Comparison of ENCODE assay signal across 8 cellular contexts in the genomic region with DNA sequence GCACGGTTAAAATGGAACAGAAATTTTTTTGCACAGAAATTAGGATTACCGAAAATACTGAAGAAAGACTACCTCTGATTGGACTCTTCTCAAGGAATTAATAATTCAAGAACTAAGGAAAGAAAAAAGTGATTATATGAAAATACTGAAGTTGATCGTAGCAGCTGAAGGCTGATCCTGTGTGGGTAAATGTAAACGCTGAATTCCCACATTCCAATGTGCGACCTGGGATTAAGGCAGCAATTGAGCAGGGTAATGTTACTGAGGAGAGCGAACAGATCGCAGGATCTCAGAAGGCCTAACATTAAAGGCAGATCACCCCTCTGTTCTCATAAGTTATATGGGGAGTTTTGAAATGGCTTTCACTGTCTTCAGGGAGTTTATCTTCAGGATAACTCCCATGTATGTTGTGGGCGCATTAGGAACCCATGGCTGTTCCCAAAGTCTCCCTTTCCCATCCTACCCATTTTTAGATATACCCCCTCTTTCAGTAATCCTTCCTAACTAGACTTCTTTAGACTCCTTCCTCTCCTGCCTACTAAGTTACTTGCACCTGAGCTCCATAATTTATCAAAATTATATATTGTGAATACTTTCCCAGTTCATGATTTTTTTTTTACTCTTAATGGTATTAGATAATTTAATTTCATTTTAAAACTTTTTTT. TPM values are rescaled to one million over a fixed set of nuclear protein-coding genes. Genes with fewer than 3 reads are reported as not detected.
A peak's percentile ranks its signal among the peaks of the same experiment; 100 is the strongest.
DNase-seq lines count a peak whose midpoint lies in the region; ATAC-seq and TF ChIP-seq lines count a peak whose summit lies in the region.

No MANE protein-coding gene starts in this region.

- no peaks in the 10 kb centered on the region for H3K27me3 ChIP-seq in Caco-2 (replicated peaks; ENCODE audit: control insufficient read depth, insufficient read depth, low read length)

- H3K4me3 Mint-ChIP-seq in Caco-2 (ENCODE audit: unreplicated experiment) (peak overlapping the region; percentile 92), chondrocyte (ENCODE audit: unreplicated experiment) (peak overlapping the region; percentile 85), nephron (peak overlapping the region; percentile 96 to 98 (median 97))

- no peak for ATAC-seq in HG03095 (IDR thresholded peaks at IDR 0.05; ENCODE audit: unreplicated experiment)
- ATAC-seq in HG03354 (IDR thresholded peaks at IDR 0.05; ENCODE audit: poor library complexity, severe bottlenecking, unreplicated experiment), result no peak

- peak overlapping the region; percentile 51 for H3K4me3 ChIP-seq in Caco-2 (ENCODE audit: low read depth, low read length)

- no peaks in the 10 kb centered on the region for H3K27me3 Mint-ChIP-seq in Caco-2 (ENCODE audit: insufficient read depth, unreplicated experiment)
- no peaks in the 10 kb centered on the region for H3K27me3 Mint-ChIP-seq in chondrocyte (ENCODE audit: low read depth)
- no peaks in the 10 kb centered on the region for H3K27me3 Mint-ChIP-seq in nephron (ENCODE audit: low read depth)

- DNase-seq in Caco-2 (no peak), M059J (ENCODE audit: low read depth) (peak; percentile 31), chondrocyte (ENCODE audit: low spot score) (no peak), CD1c-positive myeloid dendritic cell (ENCODE audit: extremely low spot score) (no peak)
- no peak for DNase-seq in activated CD4-positive, alpha-beta T cell treated with anti-CD3 and anti-CD28 coated beads, Interleukin-2, amount 50 U/mL, for 4 hours

- peaks cover 19% of the 10 kb centered on the region for H3K36me3 Mint-ChIP-seq in Caco-2 (ENCODE audit: insufficient read depth, unreplicated experiment)
- H3K36me3 Mint-ChIP-seq in chondrocyte (ENCODE audit: low read depth), result peaks cover 4% of the 10 kb centered on the region
- H3K36me3 Mint-ChIP-seq in nephron (ENCODE audit: low read depth), result peaks cover 48% of the 10 kb centered on the region

- CTCF ChIA-PET in Caco-2 (lab: Charles Lee), result interaction anchor here (1.2 to 1.7 kb wide), 4 partner anchors 21 to 80 kb away, joined by 6 to 11 read pairs (median 8); no protein-coding TSS in a partner anchor

- H3K9me3 ChIP-seq in Caco-2, result no peaks in the 10 kb centered on the region

- POLR2A ChIA-PET in Caco-2 (lab: Charles Lee), result interaction anchor here (1.6 to 2.3 kb wide), 2 partner anchors 16 to 79 kb away, joined by 7 to 15 read pairs; no protein-coding TSS in a partner anchor

- no TSS peak for BruUV-seq in Caco-2 (replicated peaks; lab: Mats Ljungman, UMichigan)

- TF ChIP-seq CTCF in Caco-2 (IDR thresholded peaks at IDR 0.05; ENCODE audit: insufficient read depth in 1 of 2, low read depth in 1 of 2, low read length in 1 of 2, severe bottlenecking in 1 of 2, unreplicated experiment in 1 of 2) (no peak), chondrocyte (IDR thresholded peaks at IDR 0.05) (no peak), nephron (IDR thresholded peaks at IDR 0.05; ENCODE audit: unreplicated experiment in 3 of 3) (no peak)

- peak overlapping the region; percentile 74 for H3K27ac Mint-ChIP-seq in Caco-2 (ENCODE audit: unreplicated experiment)
- peak overlapping the region; percentile 85 for H3K27ac Mint-ChIP-seq in chondrocyte (ENCODE audit: unreplicated experiment)
- peak overlapping the region; percentile 75 to 99 (median 98) for H3K27ac Mint-ChIP-seq in nephron

- peaks cover 9% of the 10 kb centered on the region for H3K9me3 Mint-ChIP-seq in Caco-2 (ENCODE audit: unreplicated experiment)
- peaks cover 8% of the 10 kb centered on the region for H3K9me3 Mint-ChIP-seq in chondrocyte (ENCODE audit: low read depth)
- peaks cover 7% of the 10 kb centered on the region for H3K9me3 Mint-ChIP-seq in nephron

- intact Hi-C loops in Caco-2 (cut with micrococcal nuclease; ENCODE audit: unreplicated experiment), result loop anchor here (1.0 to 2.0 kb wide), 2 partner anchors 19 to 73 kb away; no protein-coding TSS in a partner anchor

- H3K4me1 ChIP-seq in Caco-2, result peaks cover 13% of the 10 kb centered on the region; the same call in 1 of the 2 replicates

- H3K4me1 Mint-ChIP-seq in Caco-2 (ENCODE audit: low read depth, unreplicated experiment) (peaks cover 28% of the 10 kb centered on the region), chondrocyte (ENCODE audit: low read depth) (peaks cover 22% of the 10 kb centered on the region), nephron (peaks cover 41% of the 10 kb centered on the region)

- H3K36me3 ChIP-seq in Caco-2 (ENCODE audit: control insufficient read depth, insufficient read depth, low read length), result no peaks in the 10 kb centered on the region

RNA-seq across cellular contexts. Expression of a gene that starts 1.0 kb away (rescaled TPM):
- total RNA-seq in Caco-2 (2022) (31.4 and 34.4 TPM in 2 replicates), chondrocyte (30.0 to 34.5 TPM (median 32.5 TPM) in 3 replicates)
- total RNA-seq in M059J (2014; rRNA removed; shearing (Covaris generic)), result 71.6 and 80.9 TPM in 2 replicates

RNA-seq across cellular contexts. Expression of a gene that starts 28.2 kb away (rescaled TPM):
- 31.4 and 38.1 TPM in 2 replicates for total RNA-seq in Caco-2 (2022)
- total RNA-seq in M059J (2014; rRNA removed; shearing (Covaris generic)), result 21.4 and 37.5 TPM in 2 replicates
- total RNA-seq in chondrocyte, result 1.1 to 3.3 TPM (median 2.3 TPM) in 3 replicates
